Comparison of ENCODE assay signal across 14 cellular contexts in genomic region chr17:18974407-18975149, GRCh38. TPM values are rescaled to one million over a fixed set of nuclear protein-coding genes. Genes with fewer than 3 reads are reported as not detected.
DNase-seq lines count a peak whose midpoint lies in the region; ATAC-seq and TF ChIP-seq lines count a peak whose summit lies in the region.
"Had no signal": no experiment of that assay in that cellular context is flagged by ENCODE, and none has a peak within 500 bp of the region (broad histone marks: within the 10 kb centered on the region; RNA-seq: fewer than 3 reads in every experiment).

No MANE protein-coding gene starts in this region.

- H3K36me3 ChIP-seq in vagina, result peaks cover 0 to 27% of the 10 kb centered on the region in 2 donors

- H3K9me3 ChIP-seq in vagina, result no peaks in the 10 kb centered on the region

- no peak for TF ChIP-seq POLR2A in vagina (IDR thresholded peaks at IDR 0.05)

- H3K27me3 ChIP-seq in vagina, result no peaks in the 10 kb centered on the region
- H3K27me3 ChIP-seq: brain microvascular endothelial cell had no signal

- no peaks in the 10 kb centered on the region for H3K9me3 Mint-ChIP-seq in activated T-cell treated with anti-CD3 and anti-CD28 coated beads, Interleukin-2, amount 50 U/mL, for 72 hours

- H3K4me1 ChIP-seq in vagina, result no peaks in the 10 kb centered on the region

- intact Hi-C loops in vagina (cut with DNase I), result no loop called here

- ATAC-seq in activated T-cell treated with anti-CD3 and anti-CD28 coated beads, Interleukin-2, amount 50 U/mL, for 72 hours (replicated peaks in 1 of 2), result peak; percentile 87 to 90
- no peak for ATAC-seq in HG02571 (IDR thresholded peaks at IDR 0.05; ENCODE audit: unreplicated experiment)

- peaks cover 21% of the 10 kb centered on the region for H3K4me1 Mint-ChIP-seq in activated T-cell treated with anti-CD3 and anti-CD28 coated beads, Interleukin-2, amount 50 U/mL, for 72 hours (ENCODE audit: low read depth)

- peak overlapping the region in 1 of 2 donors; percentile 9 for H3K4me3 Mint-ChIP-seq in activated T-cell treated with anti-CD3 and anti-CD28 coated beads, Interleukin-2, amount 50 U/mL, for 72 hours

- H3K36me3 Mint-ChIP-seq in activated T-cell treated with anti-CD3 and anti-CD28 coated beads, Interleukin-2, amount 50 U/mL, for 72 hours (ENCODE audit: insufficient read depth in 2 of 2), result peaks cover 3 to 8% of the 10 kb centered on the region in 2 donors

- no peak overlapping the region for H3K27ac Mint-ChIP-seq in activated T-cell treated with anti-CD3 and anti-CD28 coated beads, Interleukin-2, amount 50 U/mL, for 72 hours

- H3K4me3 ChIP-seq in vagina, result no peak overlapping the region

- TF ChIP-seq CTCF in vagina (IDR thresholded peaks at IDR 0.05) (no peak), GM10266 (IDR thresholded peaks at IDR 0.05; ENCODE audit: control insufficient read depth, insufficient read depth, low read depth, missing control alignments) (no peak)

- peak overlapping the region; percentile 39 for H3K27ac ChIP-seq in vagina
- H3K27ac ChIP-seq: brain microvascular endothelial cell, C4-2B had no signal

- peak; percentile 55 for DNase-seq in stimulated activated CD4-positive, alpha-beta T cell treated with anti-CD3 and anti-CD28 coated beads, Interleukin-15, amount 100 ng/mL, for 24 hours
- DNase-seq in stimulated activated CD4-positive, alpha-beta T cell treated with anti-CD3 and anti-CD28 coated beads, Interleukin-12 subunit alpha, Interleukin-12 subunit beta, amount 100 ng/mL, for 4 hours, result no peak
- peak; percentile 35 to 72 for DNase-seq in activated T-cell treated with anti-CD3 and anti-CD28 coated beads, Interleukin-2, amount 50 U/mL, for 72 hours
- DNase-seq in myocyte (ENCODE audit: low read depth) (peak; percentile 59), vagina (ENCODE audit: extremely low spot score in 2 of 2) (no peak), middle frontal gyrus (ENCODE audit: extremely low spot score, low spot score) (no peak), GM10266 (ENCODE audit: extremely low spot score) (no peak)
- DNase-seq: brain microvascular endothelial cell; foreskin melanocyte; NCI-H1105 treated with DMSO at 0.1 percent for 48 hours; NK-92 treated with Interleukin-12 subunit alpha and Interleukin-12 subunit beta, amount 100 ng/mL, for 24 hours had no signal

- H3K27me3 Mint-ChIP-seq in activated T-cell treated with anti-CD3 and anti-CD28 coated beads, Interleukin-2, amount 50 U/mL, for 72 hours (ENCODE audit: low read depth), result no peaks in the 10 kb centered on the region

RNA-seq across cellular contexts. Expression of gene SLC5A10, which starts 22.6 kb away (rescaled TPM):
- total RNA-seq in activated T-cell treated with anti-CD3 and anti-CD28 coated beads, Interleukin-2, amount 50 U/mL, for 72 hours, result not detected
- total RNA-seq in myocyte (not detected in 2 replicates), vagina (not detected)
- 0.05 TPM for polyA plus RNA-seq in myocyte (2012)
- total RNA-seq: omental fat pad had no signal

RNA-seq across cellular contexts. Expression of gene FAM83G, which starts 30.0 kb away (rescaled TPM):
- 10 to 100 TPM; 10.9 to 11.3 TPM for total RNA-seq in activated T-cell treated with anti-CD3 and anti-CD28 coated beads, Interleukin-2, amount 50 U/mL, for 72 hours
- 4.3 and 6.0 TPM in 2 replicates for total RNA-seq in myocyte
- polyA plus RNA-seq in myocyte (2012), result 5.6 TPM
- total RNA-seq in vagina, result 36.1 TPM

Comparison
In these comparisons a context has a peak if more than half of its experiments do, and no peak if none do; other contexts are left out.
1. DNase-seq: peak in stimulated activated CD4-positive, alpha-beta T cell treated with anti-CD3 and anti-CD28 coated beads, Interleukin-15, amount 100 ng/mL, for 24 hours (single experiment), activated T-cell treated with anti-CD3 and anti-CD28 coated beads, Interleukin-2, amount 50 U/mL, for 72 hours (2 of 2) and myocyte (single experiment); none in stimulated activated CD4-positive, alpha-beta T cell treated with anti-CD3 and anti-CD28 coated beads, Interleukin-12 subunit alpha, Interleukin-12 subunit beta, amount 100 ng/mL, for 4 hours (single experiment), vagina (0 of 2), middle frontal gyrus (single experiment) and GM10266 (single experiment).